ENCODE assay signal across 1 cellular context in genomic region chr19:14433454-14434156, GRCh38.
TF ChIP-seq lines count a peak whose summit lies in the region.

No MANE protein-coding gene starts in this region.

TF ChIP-seq in H1, 55 proteins besides CTCF, POLR2A, EP300 and RAD21:
- TF ChIP-seq KDM4A (IDR thresholded peaks at IDR 0.05; ENCODE audit: low read depth, low read length, severe bottlenecking) (peak; percentile 59), ASH2L (IDR thresholded peaks at IDR 0.05; ENCODE audit: low read length) (peak; percentile 41), PHF8 (conservative IDR thresholded peaks at IDR 0.05; ENCODE audit: low read depth, low read length) (peak; percentile 37; the same call in 1 of the 2 replicates), JUN (IDR thresholded peaks at IDR 0.05; ENCODE audit: low read depth, low read length) (no peak), MAX (IDR thresholded peaks at IDR 0.05) (peak; percentile 71), HDAC2 (IDR thresholded peaks at IDR 0.05; ENCODE audit: borderline replicate concordance in 1 of 2, low read depth in 2 of 2, low read length in 2 of 2) (0 out of 4 replicates have a peak, but pooled peaks of 1 of the 2 experiments have one; percentile 27), E2F6 (IDR thresholded peaks at IDR 0.05) (peak; percentile 47; the same call in 1 of the 2 replicates), SAP30 (IDR thresholded peaks at IDR 0.05; ENCODE audit: insufficient read depth, insufficient replicate concordance, low read length) (no peak)
